Comparison of ENCODE assay signal across 9 cellular contexts in the genomic region with DNA sequence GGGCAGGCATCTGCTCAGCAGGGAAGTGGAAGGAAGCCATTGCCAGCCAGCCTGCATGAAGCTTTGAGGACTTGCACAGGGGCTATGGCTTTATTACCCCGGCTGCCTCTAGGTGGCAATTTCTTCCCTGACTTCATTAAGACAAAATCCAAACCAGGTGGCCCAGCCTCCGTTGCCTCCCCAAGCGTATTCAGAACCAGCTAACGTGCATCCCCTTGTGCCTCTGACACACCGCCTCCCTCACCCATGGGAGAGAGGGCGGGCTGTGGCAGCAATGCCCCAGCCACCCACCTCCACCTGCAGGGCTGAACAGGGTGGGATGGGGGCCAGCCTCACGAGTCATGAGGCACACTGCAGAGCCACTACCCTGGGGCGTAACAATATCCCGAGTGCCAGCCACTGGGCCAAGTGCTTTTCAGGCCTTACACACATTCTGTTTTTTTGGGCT. TPM values are rescaled to one million over a fixed set of nuclear protein-coding genes. Genes with fewer than 3 reads are reported as not detected.
A peak's percentile ranks its signal among the peaks of the same experiment; 100 is the strongest.
DNase-seq lines count a peak whose midpoint lies in the region; ATAC-seq and TF ChIP-seq lines count a peak whose summit lies in the region.
"Had no signal": no experiment of that assay in that cellular context is flagged by ENCODE, and none has a peak within 500 bp of the region (broad histone marks: within the 10 kb centered on the region; RNA-seq: fewer than 3 reads in every experiment).

No MANE protein-coding gene starts in this region.

- TF ChIP-seq POLR2A in suprapubic skin (IDR thresholded peaks at IDR 0.05): no peak

- H3K27me3 ChIP-seq in H7 (ENCODE audit: control insufficient read depth, insufficient read depth, low read length) (no peaks in the 10 kb centered on the region; the same call in 1 of the 2 replicates), hepatocyte (no peaks in the 10 kb centered on the region), suprapubic skin (no peaks in the 10 kb centered on the region)

- TF ChIP-seq CTCF in hepatocyte (IDR thresholded peaks at IDR 0.05; ENCODE audit: poor library complexity): peak; percentile 35
- TF ChIP-seq CTCF in suprapubic skin (IDR thresholded peaks at IDR 0.05): peak; percentile 31 to 33

- H3K9me3 ChIP-seq in hepatocyte (ENCODE audit: low read depth) (no peaks in the 10 kb centered on the region), suprapubic skin (no peaks in the 10 kb centered on the region)

- H3K4me3 ChIP-seq in H7 (ENCODE audit: insufficient read depth, low read depth, low read length): no peak overlapping the region
- no peak overlapping the region for H3K4me3 ChIP-seq in hepatocyte
- H3K4me3 ChIP-seq in suprapubic skin: no peak overlapping the region

- 72% methylated on average over 9 of the region's 9 CpGs for WGBS in hepatocyte (ENCODE audit: low lambda C conversion rate, missing lambda C conversion rate)
- 38% methylated on average over 3 of the region's 9 CpGs for WGBS in suprapubic skin

- ATAC-seq in GM21515 (IDR thresholded peaks at IDR 0.05; ENCODE audit: unreplicated experiment): no peak

- no peak overlapping the region for H2AFZ ChIP-seq in hepatocyte

- H3K27ac ChIP-seq in hepatocyte (no peak overlapping the region), suprapubic skin (no peak overlapping the region)

- TF ChIP-seq EP300 in suprapubic skin (IDR thresholded peaks at IDR 0.05): no peak

- H3K9me2 ChIP-seq in hepatocyte (replicated peaks; ENCODE audit: insufficient read depth): no peaks in the 10 kb centered on the region

- peaks cover 42% of the 10 kb centered on the region for H3K79me2 ChIP-seq in hepatocyte

- H3K4me2 ChIP-seq in hepatocyte: no peak overlapping the region

- peaks cover 42% of the 10 kb centered on the region for H3K4me1 ChIP-seq in hepatocyte (ENCODE audit: insufficient read depth)
- peaks cover 52% of the 10 kb centered on the region for H3K4me1 ChIP-seq in suprapubic skin

- H3K36me3 ChIP-seq in H7 (replicated peaks; ENCODE audit: control insufficient read depth, insufficient read depth, low read length) (no peaks in the 10 kb centered on the region), hepatocyte (replicated peaks; ENCODE audit: insufficient read depth, low read depth) (no peaks in the 10 kb centered on the region), suprapubic skin (peaks cover 24% of the 10 kb centered on the region)

- no peaks in the 10 kb centered on the region for H4K20me1 ChIP-seq in hepatocyte (ENCODE audit: insufficient read depth, poor library complexity, severe bottlenecking)

- DNase-seq in DMS114 treated with DMSO at 0.1 percent for 48 hours (lab: John Stamatoyannopoulos, UW; ENCODE audit: unreplicated experiment): peak; percentile 38
- DNase-seq in H7: peak; percentile 90
- peak; percentile 82 to 89 for DNase-seq in NCI-H524 (lab: John Stamatoyannopoulos, UW)
- peak; percentile 68 for DNase-seq in activated effector memory CD4-positive, alpha-beta T cell treated with anti-CD3 and anti-CD28 coated beads, Interleukin-2, amount 50 U/mL, for 16 hours
- peak; percentile 53 for DNase-seq in hepatocyte (ENCODE audit: low spot score)
- no peak for DNase-seq in suprapubic skin (ENCODE audit: low spot score in 2 of 2)
- no peak for DNase-seq in NCI-H187 treated with DMSO at 0.1 percent for 48 hours (lab: John Stamatoyannopoulos, UW)

RNA-seq across cellular contexts. Expression of a gene that starts 6.8 kb away (rescaled TPM):
- total RNA-seq in H7 (2014; rRNA removed; shearing (Covaris generic)): 15.9 and 20.4 TPM in 2 replicates
- total RNA-seq in hepatocyte (41.4 and 49.7 TPM in 2 replicates), suprapubic skin (100 to 1,000 TPM; 111 to 219 (median 153) TPM)
- polyA plus RNA-seq in hepatocyte: 55.3 and 66.5 TPM in 2 replicates
- total RNA-seq: T-helper 2 cell treated with Interferon-gamma antibody and Interleukin-4, amounts not matched to agents 100 ng/mL and 5 ng/mL, for 36 hours had no signal

RNA-seq across cellular contexts. Expression of a gene that starts 59.9 kb away (rescaled TPM):
- total RNA-seq in H7 (2014; rRNA removed; shearing (Covaris generic)): 65.0 and 80.6 TPM in 2 replicates
- total RNA-seq in hepatocyte (8.9 and 12.3 TPM in 2 replicates), suprapubic skin (10 to 100 TPM; 47.8 to 62.7 (median 55.7) TPM)
- 15.3 and 19.0 TPM in 2 replicates for polyA plus RNA-seq in hepatocyte

Comparison
In these comparisons a context has a peak if more than half of its experiments do, and no peak if none do; other contexts are left out.
1. DNase-seq: peak in DMS114 treated with DMSO at 0.1 percent for 48 hours (single experiment), H7 (single experiment), NCI-H524 (2 of 2), activated effector memory CD4-positive, alpha-beta T cell treated with anti-CD3 and anti-CD28 coated beads, Interleukin-2, amount 50 U/mL, for 16 hours (single experiment) and hepatocyte (single experiment); none in suprapubic skin (0 of 2) and NCI-H187 treated with DMSO at 0.1 percent for 48 hours (single experiment).